ENCODE assay signal across 33 cellular contexts in genomic region chr11:30447246-30447645, GRCh38.
"Had no signal": no experiment of that assay in that cellular context is flagged by ENCODE, and none has a peak within 500 bp of the region (broad histone marks: within the 10 kb centered on the region; RNA-seq: fewer than 3 reads in every experiment).

No MANE protein-coding gene starts in this region.

- H3K36me3 Mint-ChIP-seq: activated naive CD4-positive, alpha-beta T cell treated with anti-CD3 and anti-CD28 coated beads, Interleukin-2, amount 10 ng/mL, durations not matched to agents 7 days and 5 days; activated naive CD8-positive, alpha-beta T cell; WTC11 had no signal

- H3K4me1 Mint-ChIP-seq: activated CD4-positive, alpha-beta T cell treated with anti-CD3 and anti-CD28 coated beads for 36 hours; activated CD4-positive, alpha-beta T cell treated with anti-CD3 and anti-CD28 coated beads, Interleukin-2, amount 10 ng/mL, durations not matched to agents 7 days and 5 days; activated naive CD4-positive, alpha-beta T cell treated with anti-CD3 and anti-CD28 coated beads, Interleukin-2, amount 10 ng/mL, durations not matched to agents 7 days and 5 days; activated naive CD8-positive, alpha-beta T cell treated with anti-CD3 and anti-CD28 coated beads, Interleukin-2, amount 50 U/mL, for 24 hours; central memory CD8-positive, alpha-beta T cell had no signal

- H3K9me3 Mint-ChIP-seq: activated CD4-positive, alpha-beta T cell treated with anti-CD3 and anti-CD28 coated beads, Interleukin-2, amount 10 ng/mL, durations not matched to agents 7 days and 5 days; activated naive CD4-positive, alpha-beta T cell treated with anti-CD3 and anti-CD28 coated beads, Interleukin-2, amount 10 ng/mL, durations not matched to agents 7 days and 5 days; activated naive CD8-positive, alpha-beta T cell treated with anti-CD3 and anti-CD28 coated beads, Interleukin-2, amount 50 U/mL, for 24 hours; activated T-cell treated with anti-CD3 and anti-CD28 coated beads, Interleukin-2, amount 50 U/mL, for 4 hours; activated T-helper 1 cell treated with anti-CD3 and anti-CD28 coated beads, Interleukin-12 subunit alpha, Interleukin-12 subunit beta, Interleukin-2, Interleukin-4 antibody, amounts not matched to agents 30 ng/mL and 10 ng/mL and 1 ng/mL, durations not matched to agents 14 hours and 24 hours and 36 hours; central memory CD8-positive, alpha-beta T cell; T-helper 1 cell treated with Interleukin-12 subunit alpha and Interleukin-12 subunit beta and Interleukin-4 antibody, amounts not matched to agents 30 μg/mL and 1 μg/mL, for 36 hours; T-helper 2 cell treated with Interferon-gamma antibody and Interleukin-4, amounts not matched to agents 5 μg/mL and 100 μg/mL, for 36 hours; WTC11 had no signal

- H3K27me3 Mint-ChIP-seq: activated CD4-positive, alpha-beta T cell treated with anti-CD3 and anti-CD28 coated beads, Interleukin-2, amount 10 ng/mL, durations not matched to agents 7 days and 5 days; activated naive CD4-positive, alpha-beta T cell treated with anti-CD3 and anti-CD28 coated beads, Interleukin-2, amount 10 ng/mL, durations not matched to agents 7 days and 5 days; activated naive CD8-positive, alpha-beta T cell had no signal

- H3K4me3 Mint-ChIP-seq: activated CD4-positive, alpha-beta T cell treated with anti-CD3 and anti-CD28 coated beads for 36 hours; activated CD4-positive, alpha-beta T cell treated with anti-CD3 and anti-CD28 coated beads, Interleukin-2, amount 10 ng/mL, durations not matched to agents 7 days and 5 days; activated CD8-positive, alpha-beta T cell treated with anti-CD3 and anti-CD28 coated beads, Interleukin-2, amount 10 ng/mL, durations not matched to agents 7 days and 5 days; activated naive CD4-positive, alpha-beta T cell treated with anti-CD3 and anti-CD28 coated beads, Interleukin-2, amount 10 ng/mL, durations not matched to agents 7 days and 5 days; activated naive CD8-positive, alpha-beta T cell; activated naive CD8-positive, alpha-beta T cell treated with anti-CD3 and anti-CD28 coated beads, Interleukin-2, amount 50 U/mL, for 24 hours; activated T-cell treated with anti-CD3 and anti-CD28 coated beads, Interleukin-2, amount 50 U/mL, for 4 hours; activated T-helper 1 cell treated with anti-CD3 and anti-CD28 coated beads, Interleukin-12 subunit alpha, Interleukin-12 subunit beta, Interleukin-2, Interleukin-4 antibody, amounts not matched to agents 30 ng/mL and 10 ng/mL and 1 ng/mL, durations not matched to agents 14 hours and 24 hours and 36 hours; central memory CD8-positive, alpha-beta T cell; T-helper 1 cell treated with Interleukin-12 subunit alpha and Interleukin-12 subunit beta and Interleukin-4 antibody, amounts not matched to agents 30 μg/mL and 1 μg/mL, for 36 hours; T-helper 2 cell treated with Interferon-gamma antibody and Interleukin-4, amounts not matched to agents 5 μg/mL and 100 μg/mL, for 36 hours; WTC11 had no signal

- H3K27ac Mint-ChIP-seq: activated CD4-positive, alpha-beta T cell treated with anti-CD3 and anti-CD28 coated beads for 36 hours; activated CD4-positive, alpha-beta T cell treated with anti-CD3 and anti-CD28 coated beads, Interleukin-2, amount 10 ng/mL, durations not matched to agents 7 days and 5 days; activated CD8-positive, alpha-beta T cell treated with anti-CD3 and anti-CD28 coated beads, Interleukin-2, amount 10 ng/mL, durations not matched to agents 7 days and 5 days; activated naive CD4-positive, alpha-beta T cell treated with anti-CD3 and anti-CD28 coated beads, Interleukin-2, amount 10 ng/mL, durations not matched to agents 7 days and 5 days; activated naive CD8-positive, alpha-beta T cell; activated naive CD8-positive, alpha-beta T cell treated with anti-CD3 and anti-CD28 coated beads, Interleukin-2, amount 50 U/mL, for 24 hours; activated T-helper 1 cell treated with anti-CD3 and anti-CD28 coated beads, Interleukin-12 subunit alpha, Interleukin-12 subunit beta, Interleukin-2, Interleukin-4 antibody, amounts not matched to agents 30 ng/mL and 10 ng/mL and 1 ng/mL, durations not matched to agents 14 hours and 24 hours and 36 hours; T-helper 1 cell treated with Interleukin-12 subunit alpha and Interleukin-12 subunit beta and Interleukin-4 antibody, amounts not matched to agents 30 μg/mL and 1 μg/mL, for 36 hours; T-helper 2 cell treated with Interferon-gamma antibody and Interleukin-4, amounts not matched to agents 5 μg/mL and 100 μg/mL, for 36 hours; WTC11 had no signal

- DNase-seq: activated CD4-positive, alpha-beta T cell treated with anti-CD3 and anti-CD28 coated beads for 36 hours; activated CD4-positive, alpha-beta T cell treated with anti-CD3 and anti-CD28 coated beads, Interleukin-2, amount 10 ng/mL, durations not matched to agents 7 days and 5 days; activated CD4-positive, alpha-beta T cell treated with anti-CD3 and anti-CD28 coated beads, Interleukin-2, amount 50 U/mL, for 48 hours; activated CD8-positive, alpha-beta memory T cell treated with anti-CD3 and anti-CD28 coated beads, Interleukin-2, amount 50 U/mL, for 4 hours; activated CD8-positive, alpha-beta T cell treated with anti-CD3 and anti-CD28 coated beads, Interleukin-2, amount 10 ng/mL, durations not matched to agents 7 days and 5 days; activated gamma-delta T cell treated with Interleukin-2 at 50 U/mL for 16 hours; activated naive CD4-positive, alpha-beta T cell treated with anti-CD3 and anti-CD28 coated beads, Interleukin-2, amount 10 ng/mL, durations not matched to agents 7 days and 5 days; activated naive CD8-positive, alpha-beta T cell treated with anti-CD3 and anti-CD28 coated beads, Interleukin-2, amount 50 U/mL, for 24 hours; activated T-cell treated with anti-CD3 and anti-CD28 coated beads for 4 hours; activated T-cell treated with anti-CD3 and anti-CD28 coated beads, Interleukin-2, amount 50 U/mL, for 4 hours; anterior cingulate cortex; brain microvascular endothelial cell; Karpas-422; KBM-7; NCI-H1105; NCI-H146; NCI-H2081; NCI-H2171 treated with DMSO at 0.1 percent for 48 hours; NCI-H2227 treated with DMSO at 0.1 percent for 48 hours; NCI-H446; NCI-H510A treated with DMSO at 0.1 percent for 48 hours; NCI-H69; PC-3; Peyer's patch; RPMI8226; SHP77 treated with DMSO at 0.1 percent for 48 hours; SK-N-SH had no signal
